ENCODE assay signal across 11 cellular contexts in the genomic region with DNA sequence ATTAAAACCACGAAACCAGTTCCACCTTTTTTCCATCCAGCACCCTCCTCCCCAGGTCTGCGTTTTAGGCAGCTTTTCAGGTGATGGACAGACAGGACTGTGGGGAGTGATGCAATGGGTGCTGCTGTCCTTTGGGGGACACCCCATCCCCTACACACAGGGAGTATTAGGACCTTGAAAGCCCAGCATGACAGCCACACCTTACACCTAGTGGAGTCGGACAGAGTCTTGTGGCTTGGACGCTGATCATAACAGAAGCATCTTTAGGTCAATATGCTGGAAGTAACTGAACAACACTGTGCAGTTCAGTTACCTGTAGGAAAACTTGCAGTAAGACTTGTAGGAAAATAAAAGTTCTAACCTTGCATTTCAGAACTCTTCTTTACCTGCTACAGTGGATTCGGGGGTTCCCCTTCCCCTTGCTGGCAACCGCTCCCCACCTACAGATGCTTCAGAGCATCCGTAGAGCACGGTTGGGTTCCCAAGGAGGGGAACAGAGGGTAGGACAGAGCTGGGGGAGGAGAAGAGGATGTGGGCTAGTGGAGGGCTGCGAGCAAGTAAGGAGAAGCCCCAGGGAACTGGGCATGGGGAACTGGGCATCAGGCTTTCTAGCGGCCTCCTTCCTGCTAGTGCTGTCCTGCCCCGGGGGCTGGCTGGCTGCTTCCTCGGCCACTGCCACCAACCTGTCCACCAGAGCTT. TPM values are rescaled to one million over a fixed set of nuclear protein-coding genes. Genes with fewer than 3 reads are reported as not detected.
DNase-seq lines count a peak whose midpoint lies in the region; ATAC-seq lines count a peak whose summit lies in the region.
"Had no signal": no experiment of that assay in that cellular context is flagged by ENCODE, and none has a peak within 500 bp of the region (broad histone marks: within the 10 kb centered on the region; RNA-seq: fewer than 3 reads in every experiment).

No MANE protein-coding gene starts in this region.

- H3K27ac Mint-ChIP-seq in CD8-positive, alpha-beta memory T cell, result peak overlapping the region in 5 of 8 donors; percentile 40 to 88 (median 80)
- H3K27ac Mint-ChIP-seq: natural killer cell had no signal

- POLR2A ChIA-PET in CD8-positive, alpha-beta memory T cell (lab: Charles Lee), result no interaction called here

- H3K27me3 ChIP-seq in CD8-positive, alpha-beta memory T cell (ENCODE audit: insufficient read depth, low read length, poor library complexity, severe bottlenecking), result no peaks in the 10 kb centered on the region

- H3K36me3 ChIP-seq in CD8-positive, alpha-beta memory T cell (ENCODE audit: insufficient read depth, low read length), result no peaks in the 10 kb centered on the region

- H3K4me1 ChIP-seq in CD8-positive, alpha-beta memory T cell (ENCODE audit: insufficient read depth, low read length), result peaks cover 5% of the 10 kb centered on the region

- ATAC-seq in GM19023 (IDR thresholded peaks at IDR 0.05; ENCODE audit: unreplicated experiment) (peak; percentile 41), HG03442 (IDR thresholded peaks at IDR 0.05; ENCODE audit: unreplicated experiment) (peak; percentile 45), left lobe of liver (peak; percentile 58)
- ATAC-seq: natural killer cell had no signal

- H3K4me1 Mint-ChIP-seq in CD8-positive, alpha-beta memory T cell, result peaks cover 48 to 54% (median 51%) of the 10 kb centered on the region in 3 donors

- no peak overlapping the region for H3K4me3 ChIP-seq in CD8-positive, alpha-beta memory T cell (ENCODE audit: low read length)

- H3K9me3 ChIP-seq in CD8-positive, alpha-beta memory T cell (ENCODE audit: low read length), result no peaks in the 10 kb centered on the region

- CTCF ChIA-PET in CD8-positive, alpha-beta memory T cell (lab: Charles Lee), result interaction anchor here (2.7 kb wide), 1 partner anchor 31 kb away, joined by 12 read pairs; no protein-coding TSS in a partner anchor

- no peak for DNase-seq in CD8-positive, alpha-beta memory T cell
- DNase-seq in left lobe of liver (ENCODE audit: low spot score) (peak; percentile 60), hepatic stellate cell (ENCODE audit: low spot score) (no peak), NCI-H146 treated with DMSO at 0.1 percent for 48 hours (lab: John Stamatoyannopoulos, UW; ENCODE audit: unreplicated experiment) (no peak), iPS-NIHi11 (ENCODE audit: low spot score) (no peak), medulla oblongata (ENCODE audit: extremely low spot score) (no peak)
- DNase-seq: natural killer cell, NCI-H187 treated with DMSO at 0.1 percent for 48 hours, SHP77 had no signal

- no peak overlapping the region for H3K27ac ChIP-seq in CD8-positive, alpha-beta memory T cell (ENCODE audit: low read depth, low read length)

- H3K4me3 Mint-ChIP-seq in CD8-positive, alpha-beta memory T cell, result peak overlapping the region in 2 of 7 donors; percentile 20 to 90
- H3K4me3 Mint-ChIP-seq: natural killer cell had no signal

- peaks cover 0 to 7% of the 10 kb centered on the region in 2 donors for H3K27me3 Mint-ChIP-seq in CD8-positive, alpha-beta memory T cell

- peaks cover 0 to 5% (median 1%) of the 10 kb centered on the region in 3 donors for H3K36me3 Mint-ChIP-seq in CD8-positive, alpha-beta memory T cell
- H3K36me3 Mint-ChIP-seq: natural killer cell had no signal

- no peaks in the 10 kb centered on the region for H3K9me3 Mint-ChIP-seq in CD8-positive, alpha-beta memory T cell
- H3K9me3 Mint-ChIP-seq: natural killer cell had no signal

RNA-seq across cellular contexts. Expression of gene PLEKHG1, which starts 31.7 kb away (rescaled TPM):
- total RNA-seq in CD8-positive, alpha-beta memory T cell, result 1 to 10 TPM; 8.8 to 9.4 TPM
- polyA plus RNA-seq in CD8-positive, alpha-beta memory T cell, result 1.9 TPM
- 8.0 TPM for total RNA-seq in left lobe of liver
